ENCODE assay signal across 17 cellular contexts in genomic region chr1:201284636-201285035, GRCh38. TPM values are rescaled to one million over a fixed set of nuclear protein-coding genes. Genes with fewer than 3 reads are reported as not detected.
DNase-seq lines count a peak whose midpoint lies in the region; ATAC-seq and TF ChIP-seq lines count a peak whose summit lies in the region.
"Had no signal": no experiment of that assay in that cellular context is flagged by ENCODE, and none has a peak within 500 bp of the region (broad histone marks: within the 10 kb centered on the region; RNA-seq: fewer than 3 reads in every experiment).

No MANE protein-coding gene starts in this region.

- no peak overlapping the region for H4K91ac ChIP-seq in neuronal stem cell (ENCODE audit: low read depth, low read length, poor library complexity)

- no peak overlapping the region for H2AFZ ChIP-seq in neuronal stem cell (ENCODE audit: low read length)

- no peak overlapping the region for H3K23ac ChIP-seq in neuronal stem cell (ENCODE audit: low read depth, low read length, poor library complexity)

- H2BK12ac ChIP-seq in neuronal stem cell (ENCODE audit: low read length): no peak overlapping the region

- no peaks in the 10 kb centered on the region for H3K79me1 ChIP-seq in neuronal stem cell (ENCODE audit: low read depth, low read length)

- peak overlapping the region; percentile 21 for H3K18ac ChIP-seq in neuronal stem cell (ENCODE audit: low read length)

- no peak for DNase-seq in epithelial cell of esophagus (ENCODE audit: low read depth)
- no peak for DNase-seq in neuronal stem cell (ENCODE audit: low spot score)
- no peak for DNase-seq in Kasumi-1 (lab: John Stamatoyannopoulos, UW)
- DNase-seq in activated naive CD4-positive, alpha-beta T cell treated with anti-CD3 and anti-CD28 coated beads, Interleukin-2, amount 10 ng/mL, durations not matched to agents 7 days and 5 days: no peak
- DNase-seq in cerebellar nuclear complex (lab: John Stamatoyannopoulos, UW): no peak
- DNase-seq: Calu3; CD4-positive, CD25-positive, alpha-beta regulatory T cell; IMR-90; NCI-H1417; NCI-H2029; NCI-H524; RPMI8226 had no signal

- H4K8ac ChIP-seq in neuronal stem cell (ENCODE audit: low read depth, low read length): no peak overlapping the region

- H2AK5ac ChIP-seq in neuronal stem cell (ENCODE audit: low read depth, low read length): no peak overlapping the region

- H3K14ac ChIP-seq in neuronal stem cell (ENCODE audit: low read length): no peak overlapping the region

- no peak overlapping the region for H3K4me3 Mint-ChIP-seq in activated naive CD4-positive, alpha-beta T cell treated with anti-CD3 and anti-CD28 coated beads, Interleukin-2, amount 10 ng/mL, durations not matched to agents 7 days and 5 days

- TF ChIP-seq CTCF in C4-2B (conservative IDR thresholded peaks at IDR 0.05) (no peak), epithelial cell of esophagus (IDR thresholded peaks at IDR 0.05; ENCODE audit: insufficient read depth, low read depth, low read length, missing control alignments) (no peak)

- H3K4ac ChIP-seq in neuronal stem cell (ENCODE audit: low read length): no peak overlapping the region

- no CpG with 5 or more reads among the region's 6 CpGs for WGBS in neuronal stem cell (ENCODE audit: extremely low coverage in 2 of 2, insufficient read length in 2 of 2, insufficient replicate concordance in 1 of 2), 2 donors

- H2BK120ac ChIP-seq in neuronal stem cell (ENCODE audit: low read depth, low read length): no peak overlapping the region

- no peak overlapping the region for H2BK5ac ChIP-seq in neuronal stem cell (ENCODE audit: low read length)

- H3K9ac ChIP-seq in neuronal stem cell (ENCODE audit: low read depth, low read length, poor library complexity): no peak overlapping the region

- no peak overlapping the region for H3K4me2 ChIP-seq in neuronal stem cell (ENCODE audit: insufficient read depth, low read length, poor library complexity, severe bottlenecking)

- no peaks in the 10 kb centered on the region for H3K9me3 Mint-ChIP-seq in activated naive CD4-positive, alpha-beta T cell treated with anti-CD3 and anti-CD28 coated beads, Interleukin-2, amount 10 ng/mL, durations not matched to agents 7 days and 5 days
- H3K9me3 Mint-ChIP-seq: CD4-positive, CD25-positive, alpha-beta regulatory T cell had no signal

- peaks cover 0 to 13% of the 10 kb centered on the region in 2 donors for H3K4me1 ChIP-seq in neuronal stem cell (ENCODE audit: control insufficient read depth in 2 of 2, insufficient read depth in 1 of 2, low read depth in 1 of 2, low read length in 2 of 2)

- CTCF ChIA-PET in activated naive CD4-positive, alpha-beta T cell treated with anti-CD3 and anti-CD28 coated beads, Interleukin-2, amount 10 ng/mL, durations not matched to agents 7 days and 5 days (lab: Charles Lee): no interaction called here

- H3K27ac Mint-ChIP-seq in activated naive CD4-positive, alpha-beta T cell treated with anti-CD3 and anti-CD28 coated beads, Interleukin-2, amount 10 ng/mL, durations not matched to agents 7 days and 5 days: no peak overlapping the region

- ATAC-seq in GM21515 (IDR thresholded peaks at IDR 0.05; ENCODE audit: unreplicated experiment): no peak
- ATAC-seq: GM12878, HCT116 had no signal

- H3K27ac ChIP-seq in C4-2B (peak overlapping the region; percentile 98), neuronal stem cell (replicated peaks; ENCODE audit: low read length) (no peak overlapping the region), skin epidermis (peak overlapping the region; percentile 59 to 97 (median 89))

- H3K27me3 Mint-ChIP-seq in activated naive CD4-positive, alpha-beta T cell treated with anti-CD3 and anti-CD28 coated beads, Interleukin-2, amount 10 ng/mL, durations not matched to agents 7 days and 5 days: peaks cover 88% of the 10 kb centered on the region

- no peak overlapping the region for H2BK15ac ChIP-seq in neuronal stem cell (ENCODE audit: low read length)

- peaks cover 7 to 59% (median 20%) of the 10 kb centered on the region in 3 experiments for H3K27me3 ChIP-seq in neuronal stem cell (ENCODE audit: control insufficient read depth in 3 of 3, insufficient read depth in 3 of 3, low read depth in 1 of 3, low read length in 3 of 3)

- no peaks in the 10 kb centered on the region for H3K36me3 Mint-ChIP-seq in activated naive CD4-positive, alpha-beta T cell treated with anti-CD3 and anti-CD28 coated beads, Interleukin-2, amount 10 ng/mL, durations not matched to agents 7 days and 5 days
- H3K36me3 Mint-ChIP-seq: CD4-positive, CD25-positive, alpha-beta regulatory T cell had no signal

- H3K4me3 ChIP-seq in epithelial cell of esophagus (ENCODE audit: low read length) (peak overlapping the region; percentile 99), neuronal stem cell (ENCODE audit: low read length in 2 of 2) (no peak overlapping the region), skin epidermis (peak overlapping the region; percentile 31 to 59 (median 51))
- H3K4me3 ChIP-seq: GM12878 had no signal

- H3K4me1 Mint-ChIP-seq in activated naive CD4-positive, alpha-beta T cell treated with anti-CD3 and anti-CD28 coated beads, Interleukin-2, amount 10 ng/mL, durations not matched to agents 7 days and 5 days: peaks cover 3% of the 10 kb centered on the region

- no peaks in the 10 kb centered on the region for H3K36me3 ChIP-seq in neuronal stem cell (replicated peaks in 1 of 2; ENCODE audit: control insufficient read depth in 2 of 2, insufficient read depth in 2 of 2, low read length in 2 of 2)

- H3K9me3 ChIP-seq in neuronal stem cell (replicated peaks in 1 of 2; ENCODE audit: control insufficient read depth in 2 of 2, insufficient read depth in 1 of 2, low read depth in 1 of 2, low read length in 2 of 2): peaks cover 0 to 2% of the 10 kb centered on the region in 2 donors

RNA-seq across cellular contexts. Expression of gene PKP1, which starts 1.3 kb away (rescaled TPM):
- polyA plus RNA-seq in neuronal stem cell (2013, experiment 1 of 2): 0.04 TPM
- polyA plus RNA-seq in neuronal stem cell (2013, experiment 2 of 2): 0.03 TPM
- polyA plus RNA-seq: CD4-positive, CD25-positive, alpha-beta regulatory T cell had no signal

Comparison
In these comparisons a context has a peak if more than half of its experiments do, and no peak if none do; other contexts are left out.
1. H3K4me3 ChIP-seq: peak in epithelial cell of esophagus (single experiment) and skin epidermis (7 of 7); none in neuronal stem cell (0 of 2).